In genomic region chr14:104130974-104131651, GRCh38 we compare ENCODE assay signal across 8 cellular contexts. TPM values are rescaled to one million over a fixed set of nuclear protein-coding genes. Genes with fewer than 3 reads are reported as not detected.
DNase-seq lines count a peak whose midpoint lies in the region; ATAC-seq, FAIRE-seq and TF ChIP-seq lines count a peak whose summit lies in the region.

No MANE protein-coding gene starts in this region.

- H3K27ac Mint-ChIP-seq in endothelial cell (ENCODE audit: unreplicated experiment), result no peak overlapping the region

- intact Hi-C loops in PC-3 (cut with micrococcal nuclease), result loop anchor here (1.0 to 10.0 kb wide), 3 partner anchors 36 to 514 kb away; no protein-coding TSS in a partner anchor

- H3K4me2 ChIP-seq in PC-3 (ENCODE audit: low read length) (no peak overlapping the region), neural cell (ENCODE audit: low read length) (no peak overlapping the region)

- no peak overlapping the region for H2AFZ ChIP-seq in PC-3 (ENCODE audit: low read length)
- H2AFZ ChIP-seq in neural cell (ENCODE audit: low read depth, low read length), result no peak overlapping the region

- no peaks in the 10 kb centered on the region for H3F3A ChIP-seq in PC-3 (ENCODE audit: low read length, unreplicated experiment)
- H3F3A ChIP-seq in neural cell (ENCODE audit: insufficient read depth, low read length, poor library complexity, severe bottlenecking), result no peaks in the 10 kb centered on the region

- H3K4me1 Mint-ChIP-seq in endothelial cell (ENCODE audit: unreplicated experiment), result peaks cover 3% of the 10 kb centered on the region

- ATAC-seq in PC-3 (peak; percentile 75), HG03139 (IDR thresholded peaks at IDR 0.05; ENCODE audit: unreplicated experiment) (no peak), GM21360 (IDR thresholded peaks at IDR 0.05; ENCODE audit: unreplicated experiment) (no peak)

- H3K36me3 Mint-ChIP-seq in endothelial cell (ENCODE audit: low read depth, unreplicated experiment), result peaks cover 5% of the 10 kb centered on the region

- H3K9me2 ChIP-seq in PC-3 (replicated peaks; ENCODE audit: low read length), result no peaks in the 10 kb centered on the region
- no peaks in the 10 kb centered on the region for H3K9me2 ChIP-seq in neural cell (ENCODE audit: insufficient read depth, low read length)

- no TSS peak for BruUV-seq in PC-3 (replicated peaks; lab: Mats Ljungman, UMichigan)

- peak; percentile 53 for TF ChIP-seq RAD21 in neural cell (conservative IDR thresholded peaks at IDR 0.05)

- POLR2A ChIA-PET in PC-3 (lab: Charles Lee; ENCODE audit: unreplicated experiment), result no interaction called here

- no peak for TF ChIP-seq EP300 in neural cell (conservative IDR thresholded peaks at IDR 0.05; ENCODE audit: poor library complexity, severe bottlenecking)

- H3K79me2 ChIP-seq in PC-3 (ENCODE audit: low read length) (no peaks in the 10 kb centered on the region), neural cell (replicated peaks; ENCODE audit: insufficient read depth, low read length) (no peaks in the 10 kb centered on the region)

- H3K27me3 ChIP-seq in PC-3 (ENCODE audit: low read length), result peaks cover 23% of the 10 kb centered on the region
- peaks cover 10% of the 10 kb centered on the region for H3K27me3 ChIP-seq in neural cell (ENCODE audit: insufficient read depth, low read depth, low read length)

- peak; percentile 95 for DNase-seq in DMS79 (lab: John Stamatoyannopoulos, UW)
- DNase-seq in HuH-7 (ENCODE audit: low spot score), result peak; percentile 61
- peak; percentile 79 for DNase-seq in PC-3
- peak; percentile 52 for DNase-seq in endothelial cell (ENCODE audit: low spot score)
- DNase-seq in HTR-8/SVneo (ENCODE audit: insufficient read length, low spot score), result no peak

- no peak overlapping the region for H3K4me3 Mint-ChIP-seq in endothelial cell (ENCODE audit: unreplicated experiment)

- TF ChIP-seq CTCF in PC-3 (conservative IDR thresholded peaks at IDR 0.05; ENCODE audit: low read depth, low read length), result peak; percentile 94
- peak; percentile 63 for TF ChIP-seq CTCF in endothelial cell (IDR thresholded peaks at IDR 0.05; ENCODE audit: unreplicated experiment)
- peak; percentile 51 for TF ChIP-seq CTCF in neural cell (IDR thresholded peaks at IDR 0.05; ENCODE audit: poor library complexity, severe bottlenecking)

- H4K20me1 ChIP-seq in PC-3 (ENCODE audit: low read length) (no peaks in the 10 kb centered on the region), neural cell (ENCODE audit: insufficient read depth) (no peaks in the 10 kb centered on the region)

- H3K36me3 ChIP-seq in PC-3 (ENCODE audit: low read depth, low read length) (no peaks in the 10 kb centered on the region), neural cell (ENCODE audit: insufficient read depth, low read length) (no peaks in the 10 kb centered on the region)

- H3K9ac ChIP-seq in PC-3 (ENCODE audit: low read length), result no peak overlapping the region
- no peak overlapping the region for H3K9ac ChIP-seq in neural cell (ENCODE audit: low read length)

- no peak overlapping the region for H3K4me3 ChIP-seq in PC-3 (ENCODE audit: low read length)
- H3K4me3 ChIP-seq in neural cell (ENCODE audit: low read length), result no peak overlapping the region

- CTCF ChIA-PET in PC-3 (lab: Charles Lee), result interaction anchor here (2.0 kb wide), 1 partner anchor 53 kb away, joined by 8 read pairs; no protein-coding TSS in a partner anchor

- no peak for FAIRE-seq in HTR-8/SVneo (lab: Jason Lieb, UNC)

- no peaks in the 10 kb centered on the region for H3K4me1 ChIP-seq in PC-3 (ENCODE audit: insufficient read depth, low read length)

- H3K27ac ChIP-seq in PC-3 (ENCODE audit: low read length) (no peak overlapping the region), neural cell (ENCODE audit: low read length) (no peak overlapping the region)

- H3K9me3 ChIP-seq in PC-3 (ENCODE audit: low read length) (0 out of 2 replicates have a peak, but pooled peaks cover 4% of the 10 kb centered on the region), neural cell (ENCODE audit: low read length) (no peaks in the 10 kb centered on the region)

- H3K27me3 Mint-ChIP-seq in endothelial cell (ENCODE audit: unreplicated experiment), result peaks cover 8% of the 10 kb centered on the region

- peaks cover 10% of the 10 kb centered on the region for H3K9me3 Mint-ChIP-seq in endothelial cell (ENCODE audit: unreplicated experiment)

TF ChIP-seq in neural cell, 6 proteins besides CTCF, POLR2A, EP300 and RAD21:
- TF ChIP-seq SMC3 (conservative IDR thresholded peaks at IDR 0.05; ENCODE audit: poor library complexity) (peak; percentile 53), EZH2 (IDR thresholded peaks at IDR 0.05; ENCODE audit: borderline replicate concordance, insufficient read depth, low read length, poor library complexity, severe bottlenecking) (no peak), REST (IDR thresholded peaks at IDR 0.05; ENCODE audit: borderline replicate concordance) (no peak), MXI1 (conservative IDR thresholded peaks at IDR 0.05; ENCODE audit: poor library complexity, severe bottlenecking) (no peak), POLR2AphosphoS5 (IDR thresholded peaks at IDR 0.05) (no peak)

RNA-seq across cellular contexts. Expression of gene KIF26A, which starts 7.3 kb away (rescaled TPM):
- total RNA-seq in PC-3 (2014; rRNA removed) (3.1 TPM in 2 replicates), endothelial cell (ENCODE audit: unreplicated experiment) (96.9 TPM)
- 11.2 and 12.2 TPM in 2 replicates for polyA plus RNA-seq in neural cell
- polyA minus RNA-seq in neural cell, result 24.1 and 31.9 TPM in 2 replicates

RNA-seq across cellular contexts. Expression of gene ASPG, which starts 45.6 kb away (rescaled TPM):
- total RNA-seq in PC-3 (2014; rRNA removed) (0.22 TPM in 1 of 2 replicates, not detected in the other), endothelial cell (ENCODE audit: unreplicated experiment) (1.2 TPM)
- 0.16 and 1.4 TPM in 2 replicates for polyA plus RNA-seq in neural cell
- 0.23 and 0.73 TPM in 2 replicates for polyA minus RNA-seq in neural cell

Comparison
In these comparisons a context has a peak if more than half of its experiments do, and no peak if none do; other contexts are left out.
1. RNA of gene KIF26A, which starts 7.3 kb away (total RNA-seq): 96.9 TPM in endothelial cell (single experiment); 3.1 TPM in PC-3; every median in the first group is over 10 times any median in the second.
2. Peak in every context shown above with its lines, with median percentiles within 50 percentile points of each other: CTCF ChIP-seq.